Comparison of ENCODE assay signal across 22 cellular contexts in genomic region chr6:82211326-82211725, GRCh38. TPM values are rescaled to one million over a fixed set of nuclear protein-coding genes. Genes with fewer than 3 reads are reported as not detected.
DNase-seq lines count a peak whose midpoint lies in the region; ATAC-seq and TF ChIP-seq lines count a peak whose summit lies in the region.
"Had no signal": no experiment of that assay in that cellular context is flagged by ENCODE, and none has a peak within 500 bp of the region (broad histone marks: within the 10 kb centered on the region; RNA-seq: fewer than 3 reads in every experiment).

No MANE protein-coding gene starts in this region.

- H3K27ac Mint-ChIP-seq in mesothelial cell of epicardium (no peak overlapping the region), nephron progenitor cell (no peak overlapping the region)
- H3K27ac Mint-ChIP-seq: CD4-positive, CD25-positive, alpha-beta regulatory T cell had no signal

- peak; percentile 41 for DNase-seq in A673 (ENCODE audit: low spot score)
- DNase-seq in SJCRH30: peak in 1 of 2 experiments; percentile 18
- DNase-seq in SK-MEL-5 (ENCODE audit: low read depth, low spot score): peak; percentile 57
- DNase-seq in foreskin melanocyte: peak; percentile 64
- no peak for DNase-seq in mesothelial cell of epicardium (ENCODE audit: low spot score in 2 of 2, unreplicated experiment in 2 of 2)
- no peak for DNase-seq in nephron progenitor cell
- DNase-seq: ACHN; BE2C; C1 segment of cervical spinal cord; Caco-2; Calu3; CD4-positive, alpha-beta memory T cell; CD4-positive, CD25-positive, alpha-beta regulatory T cell; CD8-positive, alpha-beta memory T cell; DMS79 treated with DMSO at 0.1 percent for 48 hours; GF-D8 had no signal

- H3K4me1 Mint-ChIP-seq in mesothelial cell of epicardium (no peaks in the 10 kb centered on the region), nephron progenitor cell (peaks cover 7% of the 10 kb centered on the region)
- H3K4me1 Mint-ChIP-seq: CD14-positive monocyte had no signal

- in situ Hi-C loops in SK-MEL-5 (cut with HindIII; ENCODE audit: low pct_unique_long_range_greater_than_20kb, low sequenced_read_pairs): no loop called here

- peaks cover 52% of the 10 kb centered on the region for H3K36me3 Mint-ChIP-seq in mesothelial cell of epicardium
- H3K36me3 Mint-ChIP-seq in nephron progenitor cell (ENCODE audit: low read depth): peaks cover 91% of the 10 kb centered on the region

- BruUV-seq in A673 (replicated peaks; lab: Mats Ljungman, UMichigan): no TSS peak

- no peak overlapping the region for H3K4me3 Mint-ChIP-seq in mesothelial cell of epicardium
- no peak overlapping the region for H3K4me3 Mint-ChIP-seq in nephron progenitor cell
- H3K4me3 Mint-ChIP-seq: CD14-positive monocyte; CD4-positive, alpha-beta memory T cell; CD4-positive, CD25-positive, alpha-beta regulatory T cell; CD8-positive, alpha-beta memory T cell had no signal

- POLR2A ChIA-PET in A673 (lab: Charles Lee; ENCODE audit: low non-redundant PET): no interaction called here

- H3K27me3 Mint-ChIP-seq in mesothelial cell of epicardium (ENCODE audit: low read depth): no peaks in the 10 kb centered on the region
- H3K27me3 Mint-ChIP-seq in nephron progenitor cell (ENCODE audit: low read depth, poor library complexity): no peaks in the 10 kb centered on the region
- H3K27me3 Mint-ChIP-seq: CD4-positive, alpha-beta memory T cell; CD4-positive, CD25-positive, alpha-beta regulatory T cell; CD8-positive, alpha-beta memory T cell had no signal

- ATAC-seq in HG03280 (IDR thresholded peaks at IDR 0.05; ENCODE audit: unreplicated experiment) (no peak), GM18861 (IDR thresholded peaks at IDR 0.05; ENCODE audit: unreplicated experiment) (no peak)
- ATAC-seq: A549 had no signal

- intact Hi-C loops in A673 (cut with micrococcal nuclease; ENCODE audit: unreplicated experiment): no loop called here

- TF ChIP-seq CTCF in A673 (conservative IDR thresholded peaks at IDR 0.05; ENCODE audit: low read depth, low read length): no peak
- TF ChIP-seq CTCF in mesothelial cell of epicardium (IDR thresholded peaks at IDR 0.05; ENCODE audit: unreplicated experiment): no peak
- no peak for TF ChIP-seq CTCF in nephron progenitor cell (IDR thresholded peaks at IDR 0.05)

- peak overlapping the region; percentile 69 for H3K27ac ChIP-seq in A673 (ENCODE audit: low read depth, low read length, poor library complexity, severe bottlenecking)
- peak overlapping the region; percentile 14; the same call in 1 of the 2 replicates for H3K27ac ChIP-seq in SJCRH30
- H3K27ac ChIP-seq: 22Rv1, A549, BLaER1 had no signal

- H3K9me3 ChIP-seq in A673 (ENCODE audit: low read depth, low read length, poor library complexity, severe bottlenecking) (no peaks in the 10 kb centered on the region), SJCRH30 (replicated peaks) (no peaks in the 10 kb centered on the region; the same call in 1 of the 2 replicates)
- H3K9me3 ChIP-seq: A549, BE2C, BLaER1, Caco-2 had no signal

- H3K9me3 Mint-ChIP-seq in mesothelial cell of epicardium (no peaks in the 10 kb centered on the region), nephron progenitor cell (peaks cover 3% of the 10 kb centered on the region)
- H3K9me3 Mint-ChIP-seq: CD4-positive, alpha-beta memory T cell; CD4-positive, CD25-positive, alpha-beta regulatory T cell; CD8-positive, alpha-beta memory T cell had no signal

- H3K36me3 ChIP-seq in A673 (ENCODE audit: insufficient read depth, low read length, poor library complexity, severe bottlenecking): peaks cover 70% of the 10 kb centered on the region
- peaks cover 63% of the 10 kb centered on the region for H3K36me3 ChIP-seq in SJCRH30

- H3K4me1 ChIP-seq in A673 (ENCODE audit: insufficient read depth, low read length, poor library complexity, severe bottlenecking) (peaks cover 19% of the 10 kb centered on the region), SJCRH30 (peaks cover 13% of the 10 kb centered on the region)
- H3K4me1 ChIP-seq: BLaER1, Caco-2 had no signal

- no peak overlapping the region for H3K4me3 ChIP-seq in A673 (ENCODE audit: low read depth, low read length, poor library complexity, severe bottlenecking)
- H3K4me3 ChIP-seq in SJCRH30: no peak overlapping the region
- H3K4me3 ChIP-seq: A549, BLaER1 had no signal

- CTCF ChIA-PET in A673 (lab: Charles Lee): no interaction called here

- H3K27me3 ChIP-seq in A673 (replicated peaks; ENCODE audit: insufficient read depth, low read depth, low read length, poor library complexity) (no peaks in the 10 kb centered on the region), SJCRH30 (no peaks in the 10 kb centered on the region)
- H3K27me3 ChIP-seq: BE2C, BLaER1 had no signal

RNA-seq across cellular contexts. Expression of gene IBTK, which starts 36.2 kb away (rescaled TPM):
- total RNA-seq in A673 (2021) (41.3 and 45.5 TPM in 2 replicates), mesothelial cell of epicardium (29.4 to 33.3 TPM (median 31.8 TPM) in 3 replicates)
- 26.7 and 31.5 TPM in 2 replicates for total RNA-seq in SJCRH30 (2014; rRNA removed; shearing (Covaris generic))
- total RNA-seq in SK-MEL-5 (2014; rRNA removed; shearing (Covaris generic)): 35.8 and 38.9 TPM in 2 replicates
- polyA plus RNA-seq in SK-MEL-5 (2015; cell fraction: cytosol; rRNA removed): 20.4 and 33.6 TPM in 2 replicates
- 58.0 and 67.1 TPM in 2 replicates for polyA plus RNA-seq in SK-MEL-5 (2015; cell fraction: nucleus; rRNA removed)

Comparison
In these comparisons a context has a peak if more than half of its experiments do, and no peak if none do; other contexts are left out.
1. DNase-seq: peak in A673 (single experiment), SK-MEL-5 (single experiment) and foreskin melanocyte (single experiment); none in mesothelial cell of epicardium (0 of 2) and nephron progenitor cell (single experiment).